22 cellular contexts compared by ENCODE assay signal in genomic region chr6:84358581-84358980, GRCh38.
"Had no signal": no experiment of that assay in that cellular context is flagged by ENCODE, and none has a peak within 500 bp of the region (broad histone marks: within the 10 kb centered on the region; RNA-seq: fewer than 3 reads in every experiment).

No MANE protein-coding gene starts in this region.

- H3K27ac ChIP-seq: left ventricle myocardium inferior, ovary, right atrium auricular region, right lobe of liver, skin epidermis, suprapubic skin, thoracic aorta, tibial artery, upper lobe of right lung, uterus had no signal

- H3K36me3 ChIP-seq: left ventricle myocardium inferior, ovary, right atrium auricular region, right lobe of liver, suprapubic skin, thoracic aorta, tibial artery, upper lobe of right lung, uterus had no signal

- H3K9me3 ChIP-seq: ovary, right atrium auricular region, right lobe of liver, suprapubic skin, thoracic aorta, tibial artery, upper lobe of right lung had no signal

- H3K4me3 ChIP-seq: left ventricle myocardium inferior, lung, ovary, right atrium auricular region, right lobe of liver, skin epidermis, suprapubic skin, thoracic aorta, tibial artery, upper lobe of right lung, uterus had no signal

- H3K27me3 ChIP-seq: ovary, right atrium auricular region, right lobe of liver, suprapubic skin, tibial artery, upper lobe of right lung, uterus had no signal

- H3K4me1 ChIP-seq: left ventricle myocardium inferior, right atrium auricular region, upper lobe of right lung, uterus had no signal

- DNase-seq: hypothalamus; immature natural killer cell; left ventricle myocardium inferior; mesendoderm; naive B cell; ovary; right lobe of liver; stimulated activated CD4-positive, alpha-beta T cell treated with anti-CD3 and anti-CD28 coated beads, Interleukin-12 subunit alpha, Interleukin-12 subunit beta, amount 100 ng/mL, for 4 hours; stimulated activated CD4-positive, alpha-beta T cell treated with anti-CD3 and anti-CD28 coated beads, Interleukin-15, amount 100 ng/mL, for 24 hours; stimulated activated CD4-positive, alpha-beta T cell treated with anti-CD3 and anti-CD28 coated beads, Interleukin-2, amount 100 ng/mL, for 24 hours; stimulated activated CD4-positive, alpha-beta T cell treated with anti-CD3 and anti-CD28 coated beads, Interleukin-4, amount 100 ng/mL, for 1 hour; stimulated activated naive B cell treated with anti-CD40 and anti-IgM and Interleukin-4, amounts not matched to agents 10 μg/mL and 1 μg/mL and 100 μg/mL, for 72 hours; tibial artery; trophoblast cell; upper lobe of right lung; uterus had no signal

- ATAC-seq: natural killer cell treated with Interleukin-12 subunit alpha and Interleukin-12 subunit beta and Interleukin-15 and Interleukin-18, amount 100 ng/mL, for 72 hours; right lobe of liver; stimulated activated naive B cell treated with anti-CD40 and anti-IgM and Interleukin-4, amounts not matched to agents 10 μg/mL and 1 μg/mL and 100 μg/mL, for 72 hours; upper lobe of right lung had no signal
